Comparison of ENCODE assay signal across 21 cellular contexts in the genomic region with DNA sequence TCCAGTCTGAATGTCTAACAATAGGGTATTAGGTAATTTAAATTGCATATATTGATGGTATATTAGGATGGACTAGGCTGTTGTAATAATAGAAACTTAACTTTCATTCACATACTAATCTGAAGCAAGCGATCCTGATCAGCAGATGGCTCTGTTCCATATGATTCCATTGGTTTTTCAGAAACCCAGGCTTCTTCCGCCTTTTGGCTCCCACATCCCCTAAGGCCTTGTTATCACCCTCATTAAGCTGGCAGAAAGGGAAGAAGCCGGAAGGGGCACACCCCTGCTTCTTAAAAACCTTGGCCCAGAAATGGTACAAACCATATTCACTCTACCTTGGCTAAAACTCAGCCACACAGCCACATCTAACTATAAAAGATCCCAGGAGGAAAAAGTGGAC.
A peak's percentile ranks its signal among the peaks of the same experiment; 100 is the strongest.
DNase-seq lines count a peak whose midpoint lies in the region; ATAC-seq, FAIRE-seq and TF ChIP-seq lines count a peak whose summit lies in the region.
"Had no signal": no experiment of that assay in that cellular context is flagged by ENCODE, and none has a peak within 500 bp of the region (broad histone marks: within the 10 kb centered on the region; RNA-seq: fewer than 3 reads in every experiment).

No MANE protein-coding gene starts in this region.

- no peaks in the 10 kb centered on the region for H3K27me3 ChIP-seq in GM23248 (replicated peaks; ENCODE audit: insufficient read depth)
- H3K27me3 ChIP-seq in endothelial cell of umbilical vein (ENCODE audit: control insufficient read depth in 2 of 2, insufficient read depth in 2 of 2, low read length in 2 of 2): no peaks in the 10 kb centered on the region
- H3K27me3 ChIP-seq in psoas muscle (ENCODE audit: insufficient read depth in 3 of 3, low read length in 2 of 3): no peaks in the 10 kb centered on the region
- H3K27me3 ChIP-seq: ovary had no signal

- H3K4me1 ChIP-seq in GM23248 (ENCODE audit: insufficient read depth) (peaks cover 4% of the 10 kb centered on the region), endothelial cell of umbilical vein (ENCODE audit: control insufficient read depth, extremely low read depth, insufficient read depth, low read length) (no peaks in the 10 kb centered on the region), psoas muscle (no peaks in the 10 kb centered on the region)

- H3K9me3 ChIP-seq in GM23248 (ENCODE audit: low read depth) (no peaks in the 10 kb centered on the region), SK-N-MC (ENCODE audit: low read depth, low read length) (no peaks in the 10 kb centered on the region), endothelial cell of umbilical vein (replicated peaks; ENCODE audit: control insufficient read depth, insufficient read depth, low read length) (no peaks in the 10 kb centered on the region), psoas muscle (no peaks in the 10 kb centered on the region)
- H3K9me3 ChIP-seq: ovary had no signal

- H3K9ac ChIP-seq in GM23248 (no peak overlapping the region), SK-N-MC (ENCODE audit: insufficient read length) (no peak overlapping the region), endothelial cell of umbilical vein (replicated peaks; ENCODE audit: extremely low read depth, insufficient read depth, low read length) (no peak overlapping the region)

- no peak overlapping the region for H3K4me3 Mint-ChIP-seq in stimulated activated naive B cell treated with anti-CD40 and anti-IgM and Interleukin-4, amounts not matched to agents 10 μg/mL and 1 μg/mL and 100 μg/mL, for 72 hours
- H3K4me3 Mint-ChIP-seq: GM23338; stimulated activated naive CD8-positive, alpha-beta T cell treated with anti-CD3 and anti-CD28 coated beads, Interleukin-15, amount 100 ng/mL, for 72 hours; T-helper 2 cell treated with Interferon-gamma antibody and Interleukin-4, amounts not matched to agents 5 μg/mL and 100 μg/mL, for 36 hours; type B pancreatic cell had no signal

- FAIRE-seq in endothelial cell of umbilical vein (lab: Jason Lieb, UNC): no peak

- no peaks in the 10 kb centered on the region for H3K9me1 ChIP-seq in endothelial cell of umbilical vein (replicated peaks; ENCODE audit: control insufficient read depth, extremely low read depth, insufficient read depth, low read length)

- POLR2A ChIA-PET in endothelial cell of umbilical vein (lab: Charles Lee): no interaction called here

- H3K4me1 Mint-ChIP-seq in stimulated activated naive B cell treated with anti-CD40 and anti-IgM and Interleukin-4, amounts not matched to agents 10 μg/mL and 1 μg/mL and 100 μg/mL, for 72 hours: peaks cover 6 to 10% of the 10 kb centered on the region in 2 donors

- BruUV-seq in endothelial cell of umbilical vein (replicated peaks; lab: Mats Ljungman, UMichigan): no TSS peak

- TF ChIP-seq CTCF in endothelial cell of umbilical vein (IDR thresholded peaks at IDR 0.05; ENCODE audit: extremely low read depth in 1 of 2, insufficient read depth in 1 of 2, low read depth in 1 of 2, low read length in 2 of 2) (no peak), psoas muscle (IDR thresholded peaks at IDR 0.05) (no peak)

- H3K36me3 ChIP-seq in GM23248 (ENCODE audit: low read depth) (no peaks in the 10 kb centered on the region), SK-N-MC (ENCODE audit: insufficient read depth, low read length) (no peaks in the 10 kb centered on the region), endothelial cell of umbilical vein (ENCODE audit: control insufficient read depth in 2 of 2, extremely low read depth in 1 of 2, insufficient read depth in 2 of 2, low read length in 2 of 2) (no peaks in the 10 kb centered on the region), psoas muscle (ENCODE audit: insufficient read depth in 1 of 2, low read depth in 1 of 2) (no peaks in the 10 kb centered on the region)
- H3K36me3 ChIP-seq: ovary had no signal

- no peaks in the 10 kb centered on the region for H3K36me3 Mint-ChIP-seq in stimulated activated naive B cell treated with anti-CD40 and anti-IgM and Interleukin-4, amounts not matched to agents 10 μg/mL and 1 μg/mL and 100 μg/mL, for 72 hours
- H3K36me3 Mint-ChIP-seq: type B pancreatic cell had no signal

- no peak for TF ChIP-seq POLR2A in endothelial cell of umbilical vein (IDR thresholded peaks at IDR 0.05; ENCODE audit: low read depth, low read length)

- H3K9me3 Mint-ChIP-seq in stimulated activated naive B cell treated with anti-CD40 and anti-IgM and Interleukin-4, amounts not matched to agents 10 μg/mL and 1 μg/mL and 100 μg/mL, for 72 hours: no peaks in the 10 kb centered on the region
- H3K9me3 Mint-ChIP-seq: activated T-helper 2 cell treated with anti-CD3 and anti-CD28 coated beads, Interferon-gamma antibody, Interleukin-2, Interleukin-4, amounts not matched to agents 10 μg/mL and 5 μg/mL and 100 μg/mL, durations not matched to agents 14 hours and 24 hours and 36 hours; GM23338; T-helper 2 cell treated with Interferon-gamma antibody and Interleukin-4, amounts not matched to agents 5 μg/mL and 100 μg/mL, for 36 hours; type B pancreatic cell had no signal

- peaks cover 6 to 11% of the 10 kb centered on the region in 2 donors for H3K27me3 Mint-ChIP-seq in stimulated activated naive B cell treated with anti-CD40 and anti-IgM and Interleukin-4, amounts not matched to agents 10 μg/mL and 1 μg/mL and 100 μg/mL, for 72 hours

- no peak overlapping the region for H3K27ac Mint-ChIP-seq in stimulated activated naive B cell treated with anti-CD40 and anti-IgM and Interleukin-4, amounts not matched to agents 10 μg/mL and 1 μg/mL and 100 μg/mL, for 72 hours
- H3K27ac Mint-ChIP-seq: activated T-helper 2 cell treated with anti-CD3 and anti-CD28 coated beads, Interferon-gamma antibody, Interleukin-2, Interleukin-4, amounts not matched to agents 10 μg/mL and 5 μg/mL and 100 μg/mL, durations not matched to agents 14 hours and 24 hours and 36 hours; GM23338; stimulated activated naive CD8-positive, alpha-beta T cell treated with anti-CD3 and anti-CD28 coated beads, Interleukin-15, amount 100 ng/mL, for 72 hours; T-helper 2 cell treated with Interferon-gamma antibody and Interleukin-4, amounts not matched to agents 5 μg/mL and 100 μg/mL, for 36 hours; type B pancreatic cell had no signal

- peak overlapping the region; percentile 59 for H2AFZ ChIP-seq in GM23248
- no peak overlapping the region for H2AFZ ChIP-seq in endothelial cell of umbilical vein (ENCODE audit: low read depth, low read length)

- dilution Hi-C loops in endothelial cell of umbilical vein (cut with MboI; ENCODE audit: extremely low pct_ligation_motif_present, low sequenced_read_pairs): no loop called here

- H3K79me2 ChIP-seq in GM23248 (ENCODE audit: insufficient read depth): no peaks in the 10 kb centered on the region
- H3K79me2 ChIP-seq in endothelial cell of umbilical vein (ENCODE audit: control insufficient read depth, insufficient read depth, low read length): no peaks in the 10 kb centered on the region

- DNase-seq in GM23248: no peak
- peak; percentile 96 for DNase-seq in SK-N-MC (ENCODE audit: low read depth, low spot score)
- DNase-seq in endothelial cell of umbilical vein (ENCODE audit: low read depth, low spot score): peak; percentile 18
- DNase-seq in pons (ENCODE audit: low spot score): peak; percentile 12
- DNase-seq in stimulated activated naive B cell treated with anti-CD40 and anti-IgM and Interleukin-4, amounts not matched to agents 10 μg/mL and 1 μg/mL and 100 μg/mL, for 72 hours: no peak
- no peak for DNase-seq in UCSD-AML1 (lab: John Stamatoyannopoulos, UW; ENCODE audit: unreplicated experiment)
- DNase-seq in psoas muscle: no peak
- DNase-seq: activated CD4-positive, alpha-beta T cell treated with anti-CD3 and anti-CD28 coated beads for 4 hours; erythroblast; KG1; NCI-H2029; NCI-H526 treated with DMSO at 0.1 percent for 48 hours; OCI-M1; ovary; stimulated activated CD4-positive, alpha-beta T cell treated with anti-CD3 and anti-CD28 coated beads, Interleukin-2, amount 100 ng/mL, for 24 hours; stimulated activated naive CD8-positive, alpha-beta T cell treated with anti-CD3 and anti-CD28 coated beads, Interleukin-15, amount 100 ng/mL, for 72 hours had no signal

- no peak overlapping the region for H3K4me2 ChIP-seq in GM23248 (ENCODE audit: unreplicated experiment)
- no peak overlapping the region for H3K4me2 ChIP-seq in endothelial cell of umbilical vein (ENCODE audit: insufficient read depth, low read length)
- H3K4me2 ChIP-seq: GM23338 had no signal

- H4K20me1 ChIP-seq in GM23248 (ENCODE audit: insufficient read depth): no peaks in the 10 kb centered on the region
- no peaks in the 10 kb centered on the region for H4K20me1 ChIP-seq in endothelial cell of umbilical vein (replicated peaks; ENCODE audit: control insufficient read depth, extremely low read depth, insufficient read depth, low read length)

- intact Hi-C loops in endothelial cell of umbilical vein (cut with micrococcal nuclease): no loop called here
- intact Hi-C loops in psoas muscle (cut with DNase I): no loop called here

- 40 to 44% methylated on average over 3 of the region's 3 CpGs for WGBS in GM23248 (ENCODE audit: low coverage in 1 of 2, low lambda C conversion rate in 2 of 2, missing lambda C conversion rate in 2 of 2), 2 experiments
- WGBS in psoas muscle, 3 donors: 46 to 69% (median 65%) methylated on average over 3 of the region's 3 CpGs

- ATAC-seq in GM21447 (IDR thresholded peaks at IDR 0.05; ENCODE audit: unreplicated experiment) (no peak), psoas muscle (no peak)
- ATAC-seq in stimulated activated naive B cell treated with anti-CD40 and anti-IgM and Interleukin-4, amounts not matched to agents 10 μg/mL and 1 μg/mL and 100 μg/mL, for 72 hours (replicated peaks): no peak
- ATAC-seq: GM23338; stimulated activated naive CD8-positive, alpha-beta T cell treated with anti-CD3 and anti-CD28 coated beads, Interleukin-15, amount 100 ng/mL, for 72 hours had no signal

- H3K27ac ChIP-seq in GM23248 (no peak overlapping the region), SK-N-MC (peak overlapping the region; percentile 97), endothelial cell of umbilical vein (ENCODE audit: insufficient read depth, low read depth, low read length) (no peak overlapping the region), psoas muscle (no peak overlapping the region)
- H3K27ac ChIP-seq: ovary had no signal

- CTCF ChIA-PET in endothelial cell of umbilical vein (lab: Charles Lee): interaction anchor here (0.9 kb wide), 1 partner anchor 55 kb away, joined by 3 read pairs; no protein-coding TSS in a partner anchor

- in situ Hi-C loops in GM23248 (cut with MboI): no loop called here

- no peaks in the 10 kb centered on the region for H3K9me2 ChIP-seq in GM23248 (ENCODE audit: insufficient read depth)

- H3K4me3 ChIP-seq in GM23248 (no peak overlapping the region), SK-N-MC (peak overlapping the region; percentile 67), endothelial cell of umbilical vein (replicated peaks in 1 of 3; ENCODE audit: insufficient read depth in 1 of 3, low read depth in 1 of 3, low read length in 3 of 3) (no peak overlapping the region), psoas muscle (no peak overlapping the region)
- H3K4me3 ChIP-seq: GM23338, ovary had no signal

- peaks cover 4% of the 10 kb centered on the region for H3F3A ChIP-seq in GM23248 (ENCODE audit: insufficient read depth)

TF ChIP-seq in endothelial cell of umbilical vein, 7 proteins besides CTCF, POLR2A, EP300 and RAD21 (continues in another document):
- no peak for TF ChIP-seq FOS (IDR thresholded peaks at IDR 0.05; ENCODE audit: borderline replicate concordance, insufficient read depth, low read length)
- TF ChIP-seq POLR2AphosphoS5 (IDR thresholded peaks at IDR 0.05; ENCODE audit: insufficient read depth, low read depth, low read length): no peak

Comparison
In these comparisons a context has a peak if more than half of its experiments do, and no peak if none do; other contexts are left out.
1. DNase-seq: peak in SK-N-MC (single experiment), endothelial cell of umbilical vein (single experiment) and pons (single experiment); none in GM23248 (single experiment), stimulated activated naive B cell treated with anti-CD40 and anti-IgM and Interleukin-4, amounts not matched to agents 10 μg/mL and 1 μg/mL and 100 μg/mL, for 72 hours (single experiment), UCSD-AML1 (single experiment) and psoas muscle (0 of 2).